1 cellular context compared by ENCODE assay signal in genomic region chr19:46834121-46834520, GRCh38.
TF ChIP-seq lines count a peak whose summit lies in the region.

No MANE protein-coding gene starts in this region.

TF ChIP-seq in SK-N-SH, 30 proteins besides CTCF, POLR2A, EP300 and RAD21 (continued from another document):
- TF ChIP-seq GATA2 (CRISPR knock-in tag; IDR thresholded peaks at IDR 0.05) (no peak), POLR2AphosphoS5 (IDR thresholded peaks at IDR 0.05; ENCODE audit: low read depth, low read length) (no peak), ZBTB33 (IDR thresholded peaks at IDR 0.05; ENCODE audit: borderline replicate concordance, low read depth) (no peak), SMC3 (IDR thresholded peaks at IDR 0.05; ENCODE audit: low read depth, low read length) (no peak), JUND (IDR thresholded peaks at IDR 0.05) (no peak), NRF1 (IDR thresholded peaks at IDR 0.05; ENCODE audit: low read depth, low read length) (no peak), REST (IDR thresholded peaks at IDR 0.05; ENCODE audit: low read depth, low read length) (no peak), FOSL2 (IDR thresholded peaks at IDR 0.05; ENCODE audit: borderline replicate concordance, low read depth) (no peak), TEAD4 (IDR thresholded peaks at IDR 0.05; ENCODE audit: borderline replicate concordance, insufficient read depth) (no peak), YY1 (IDR thresholded peaks at IDR 0.05; ENCODE audit: low read depth) (no peak), RFX5 (IDR thresholded peaks at IDR 0.05; ENCODE audit: low read length) (no peak), TCF12 (IDR thresholded peaks at IDR 0.05) (peak; percentile 69), USF1 (IDR thresholded peaks at IDR 0.05; ENCODE audit: borderline replicate concordance, low read depth) (no peak), ELF1 (IDR thresholded peaks at IDR 0.05) (no peak), CHD2 (IDR thresholded peaks at IDR 0.05; ENCODE audit: low read length, partially characterized antibody) (peak; percentile 41), RCOR1 (IDR thresholded peaks at IDR 0.05; ENCODE audit: low read length) (peak; percentile 77; the same call in 1 of the 2 replicates), TAF1 (IDR thresholded peaks at IDR 0.05; ENCODE audit: borderline replicate concordance, low read depth, low read length) (no peak), MEF2A (IDR thresholded peaks at IDR 0.05; ENCODE audit: borderline replicate concordance, low read depth) (no peak), MXI1 (IDR thresholded peaks at IDR 0.05; ENCODE audit: low read depth, low read length) (peak; percentile 50; the same call in 1 of the 2 replicates), GABPA (IDR thresholded peaks at IDR 0.05; ENCODE audit: low read depth) (no peak), EZH2phosphoT487 (IDR thresholded peaks at IDR 0.05; ENCODE audit: borderline replicate concordance, low read depth) (no peak), NFIC (IDR thresholded peaks at IDR 0.05; ENCODE audit: borderline replicate concordance) (no peak), FOXJ3 (CRISPR knock-in tag; IDR thresholded peaks at IDR 0.05) (peak; percentile 75), MAX (IDR thresholded peaks at IDR 0.05; ENCODE audit: low read depth) (no peak), RXRA (IDR thresholded peaks at IDR 0.05; ENCODE audit: borderline replicate concordance, low read depth) (no peak), FOXM1 (IDR thresholded peaks at IDR 0.05; ENCODE audit: low read depth) (no peak)
- TF ChIP-seq, protein P1, sequence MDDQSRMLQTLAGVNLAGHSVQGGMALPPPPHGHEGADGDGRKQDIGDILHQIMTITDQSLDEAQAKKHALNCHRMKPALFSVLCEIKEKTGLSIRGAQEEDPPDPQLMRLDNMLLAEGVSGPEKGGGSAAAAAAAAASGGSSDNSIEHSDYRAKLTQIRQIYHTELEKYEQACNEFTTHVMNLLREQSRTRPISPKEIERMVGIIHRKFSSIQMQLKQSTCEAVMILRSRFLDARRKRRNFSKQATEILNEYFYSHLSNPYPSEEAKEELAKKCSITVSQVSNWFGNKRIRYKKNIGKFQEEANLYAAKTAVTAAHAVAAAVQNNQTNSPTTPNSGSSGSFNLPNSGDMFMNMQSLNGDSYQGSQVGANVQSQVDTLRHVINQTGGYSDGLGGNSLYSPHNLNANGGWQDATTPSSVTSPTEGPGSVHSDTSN (IDR thresholded peaks at IDR 0.05), result 0 out of 2 replicates have a peak, but pooled peaks have one; percentile 21
- TF ChIP-seq, protein P2, sequence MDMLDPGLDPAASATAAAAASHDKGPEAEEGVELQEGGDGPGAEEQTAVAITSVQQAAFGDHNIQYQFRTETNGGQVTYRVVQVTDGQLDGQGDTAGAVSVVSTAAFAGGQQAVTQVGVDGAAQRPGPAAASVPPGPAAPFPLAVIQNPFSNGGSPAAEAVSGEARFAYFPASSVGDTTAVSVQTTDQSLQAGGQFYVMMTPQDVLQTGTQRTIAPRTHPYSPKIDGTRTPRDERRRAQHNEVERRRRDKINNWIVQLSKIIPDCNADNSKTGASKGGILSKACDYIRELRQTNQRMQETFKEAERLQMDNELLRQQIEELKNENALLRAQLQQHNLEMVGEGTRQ (IDR thresholded peaks at IDR 0.05; ENCODE audit: borderline replicate concordance, low read depth, low read length), result no peak
- TF ChIP-seq, protein P3, sequence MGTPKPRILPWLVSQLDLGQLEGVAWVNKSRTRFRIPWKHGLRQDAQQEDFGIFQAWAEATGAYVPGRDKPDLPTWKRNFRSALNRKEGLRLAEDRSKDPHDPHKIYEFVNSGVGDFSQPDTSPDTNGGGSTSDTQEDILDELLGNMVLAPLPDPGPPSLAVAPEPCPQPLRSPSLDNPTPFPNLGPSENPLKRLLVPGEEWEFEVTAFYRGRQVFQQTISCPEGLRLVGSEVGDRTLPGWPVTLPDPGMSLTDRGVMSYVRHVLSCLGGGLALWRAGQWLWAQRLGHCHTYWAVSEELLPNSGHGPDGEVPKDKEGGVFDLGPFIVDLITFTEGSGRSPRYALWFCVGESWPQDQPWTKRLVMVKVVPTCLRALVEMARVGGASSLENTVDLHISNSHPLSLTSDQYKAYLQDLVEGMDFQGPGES (IDR thresholded peaks at IDR 0.05; ENCODE audit: low read depth, low read length), result no peak
